ENCODE assay signal across 1 cellular context in genomic region chr15:44530653-44531052, GRCh38.
TF ChIP-seq lines count a peak whose summit lies in the region.

No MANE protein-coding gene starts in this region.

TF ChIP-seq in HCT116, 20 proteins besides CTCF, POLR2A, EP300 and RAD21 (continued from another document):
- no peak for TF ChIP-seq POLR2AphosphoS5 (IDR thresholded peaks at IDR 0.05; ENCODE audit: low read depth, low read length)
- TF ChIP-seq SRF (IDR thresholded peaks at IDR 0.05; ENCODE audit: low read depth), result no peak
- TF ChIP-seq REST (IDR thresholded peaks at IDR 0.05; ENCODE audit: low read depth), result no peak
- TF ChIP-seq ZFX (IDR thresholded peaks at IDR 0.05), result no peak
- TF ChIP-seq SIN3A (IDR thresholded peaks at IDR 0.05; ENCODE audit: low read depth), result no peak
- TF ChIP-seq CBX3 (IDR thresholded peaks at IDR 0.05; ENCODE audit: low read depth), result no peak
- TF ChIP-seq YY1 (IDR thresholded peaks at IDR 0.05; ENCODE audit: extremely low read depth, insufficient replicate concordance, low read depth, low read length), result no peak
- no peak for TF ChIP-seq FOSL1 (IDR thresholded peaks at IDR 0.05; ENCODE audit: low read depth)
